1 cellular context compared by ENCODE assay signal in the genomic region with DNA sequence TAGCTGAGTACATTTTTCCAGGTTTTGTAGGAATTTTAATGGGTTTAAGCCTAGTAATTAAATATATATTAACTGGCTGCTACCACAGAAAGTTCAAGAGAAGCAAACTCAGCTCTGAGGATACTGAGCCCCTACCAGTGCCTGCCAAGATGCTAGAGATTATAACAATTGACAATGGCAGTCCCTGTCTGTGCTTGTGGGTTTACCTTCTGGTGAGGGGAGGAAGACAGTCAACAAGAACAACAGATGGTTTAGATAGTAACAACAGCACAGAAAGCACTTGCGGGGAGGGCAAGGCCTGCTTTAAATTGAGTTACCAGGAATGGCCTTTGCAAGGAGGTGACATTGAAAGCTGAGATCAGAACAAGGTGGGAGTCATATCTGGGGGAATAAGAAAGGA.
TF ChIP-seq lines count a peak whose summit lies in the region.

No MANE protein-coding gene starts in this region.

TF ChIP-seq in HepG2, 621 proteins besides CTCF, POLR2A, EP300 and RAD21 (continued from another document):
- TF ChIP-seq U2AF2 (IDR thresholded peaks at IDR 0.05; ENCODE audit: low read depth, low read length) (no peak), SOX5 (CRISPR knock-in tag; IDR thresholded peaks at IDR 0.05; ENCODE audit: borderline replicate concordance) (peak; percentile 57; the same call in 1 of the 2 replicates), FOXA3 (CRISPR knock-in tag; IDR thresholded peaks at IDR 0.05) (peak; percentile 44), GLMP (CRISPR knock-in tag; IDR thresholded peaks at IDR 0.05; ENCODE audit: borderline replicate concordance) (no peak), FOXA1 (IDR thresholded peaks at IDR 0.05) (no peak), FOXA1 (CRISPR knock-in tag; IDR thresholded peaks at IDR 0.05) (0 out of 2 replicates have a peak, but pooled peaks have one; percentile 12)
- TF ChIP-seq, protein P1, sequence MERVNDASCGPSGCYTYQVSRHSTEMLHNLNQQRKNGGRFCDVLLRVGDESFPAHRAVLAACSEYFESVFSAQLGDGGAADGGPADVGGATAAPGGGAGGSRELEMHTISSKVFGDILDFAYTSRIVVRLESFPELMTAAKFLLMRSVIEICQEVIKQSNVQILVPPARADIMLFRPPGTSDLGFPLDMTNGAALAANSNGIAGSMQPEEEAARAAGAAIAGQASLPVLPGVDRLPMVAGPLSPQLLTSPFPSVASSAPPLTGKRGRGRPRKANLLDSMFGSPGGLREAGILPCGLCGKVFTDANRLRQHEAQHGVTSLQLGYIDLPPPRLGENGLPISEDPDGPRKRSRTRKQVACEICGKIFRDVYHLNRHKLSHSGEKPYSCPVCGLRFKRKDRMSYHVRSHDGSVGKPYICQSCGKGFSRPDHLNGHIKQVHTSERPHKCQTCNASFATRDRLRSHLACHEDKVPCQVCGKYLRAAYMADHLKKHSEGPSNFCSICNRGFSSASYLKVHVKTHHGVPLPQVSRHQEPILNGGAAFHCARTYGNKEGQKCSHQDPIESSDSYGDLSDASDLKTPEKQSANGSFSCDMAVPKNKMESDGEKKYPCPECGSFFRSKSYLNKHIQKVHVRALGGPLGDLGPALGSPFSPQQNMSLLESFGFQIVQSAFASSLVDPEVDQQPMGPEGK (CRISPR knock-in tag; IDR thresholded peaks at IDR 0.05): no peak
